1 cellular context compared by ENCODE assay signal in the genomic region with DNA sequence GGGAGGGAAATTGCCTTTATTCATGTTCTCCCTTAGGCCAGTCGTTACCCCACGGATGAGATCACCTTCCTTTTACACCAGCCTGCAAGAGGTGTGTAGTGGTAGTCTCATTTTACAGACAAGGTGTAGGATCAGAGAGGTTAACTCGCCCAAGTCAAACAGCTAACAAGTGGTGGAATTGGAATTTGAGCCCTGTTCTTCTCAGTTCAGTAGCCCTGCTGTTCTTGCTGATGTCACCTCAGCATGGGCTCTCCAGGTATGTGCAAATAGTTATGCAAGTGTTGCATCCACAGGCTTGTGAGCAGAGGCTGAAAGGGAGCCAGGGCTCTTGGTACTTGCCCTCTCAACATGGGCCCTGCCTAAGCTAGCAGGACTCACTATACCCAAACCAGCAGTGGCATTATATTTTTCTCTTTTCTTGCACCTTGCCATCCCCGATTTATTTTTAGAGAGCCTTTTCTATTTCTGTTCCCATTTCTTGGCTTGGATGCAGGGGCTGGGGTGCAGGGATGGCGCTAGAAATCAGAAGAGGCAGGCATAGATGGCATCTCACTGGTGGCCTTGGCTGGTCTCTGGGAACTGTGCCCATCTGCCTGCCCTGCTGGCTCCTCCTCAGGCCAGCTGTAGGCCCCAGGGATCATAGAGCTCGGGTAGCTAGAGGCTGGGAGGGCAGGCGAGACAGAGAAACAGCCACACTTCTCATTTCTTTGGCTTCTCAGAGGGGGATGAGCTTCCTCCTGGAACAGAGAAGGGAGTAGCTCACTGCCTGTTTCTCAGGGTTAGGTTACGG.
A peak's percentile ranks its signal among the peaks of the same experiment; 100 is the strongest.
TF ChIP-seq lines count a peak whose summit lies in the region.

No MANE protein-coding gene starts in this region.

TF ChIP-seq in HepG2, 621 proteins besides CTCF, POLR2A, EP300 and RAD21 (continued from another document and continues in another):
- TF ChIP-seq HNF4G (IDR thresholded peaks at IDR 0.05; ENCODE audit: borderline replicate concordance, low read depth, low read length) (peak; percentile 93; the same call in 1 of the 2 replicates), HNF4G (CRISPR knock-in tag; IDR thresholded peaks at IDR 0.05; ENCODE audit: borderline replicate concordance, low read depth) (peak; percentile 90; the same call in 1 of the 2 replicates), TARDBP (CRISPR knock-in tag; IDR thresholded peaks at IDR 0.05) (peak; percentile 70), ZNF784 (CRISPR knock-in tag; IDR thresholded peaks at IDR 0.05; ENCODE audit: borderline replicate concordance) (peak; percentile 22), ZNF224 (CRISPR knock-in tag; IDR thresholded peaks at IDR 0.05) (no peak), YEATS2 (CRISPR knock-in tag; IDR thresholded peaks at IDR 0.05; ENCODE audit: borderline replicate concordance) (peak; percentile 56; the same call in 1 of the 2 replicates), ATF1 (CRISPR knock-in tag; IDR thresholded peaks at IDR 0.05) (peak; percentile 55), ZBTB40 (IDR thresholded peaks at IDR 0.05) (no peak), ZBTB40 (CRISPR knock-in tag; IDR thresholded peaks at IDR 0.05) (no peak), ZNF383 (CRISPR knock-in tag; IDR thresholded peaks at IDR 0.05; ENCODE audit: borderline replicate concordance) (peak; percentile 80; the same call in 1 of the 2 replicates), CEBPZ (IDR thresholded peaks at IDR 0.05; ENCODE audit: low read length) (no peak), ZNF317 (CRISPR knock-in tag; IDR thresholded peaks at IDR 0.05) (no peak), RARG (CRISPR knock-in tag; IDR thresholded peaks at IDR 0.05; ENCODE audit: low read depth) (0 out of 2 replicates have a peak, but pooled peaks have one; percentile 29), ARHGAP35 (CRISPR knock-in tag; IDR thresholded peaks at IDR 0.05; ENCODE audit: borderline replicate concordance) (no peak)
- TF ChIP-seq, protein P1, sequence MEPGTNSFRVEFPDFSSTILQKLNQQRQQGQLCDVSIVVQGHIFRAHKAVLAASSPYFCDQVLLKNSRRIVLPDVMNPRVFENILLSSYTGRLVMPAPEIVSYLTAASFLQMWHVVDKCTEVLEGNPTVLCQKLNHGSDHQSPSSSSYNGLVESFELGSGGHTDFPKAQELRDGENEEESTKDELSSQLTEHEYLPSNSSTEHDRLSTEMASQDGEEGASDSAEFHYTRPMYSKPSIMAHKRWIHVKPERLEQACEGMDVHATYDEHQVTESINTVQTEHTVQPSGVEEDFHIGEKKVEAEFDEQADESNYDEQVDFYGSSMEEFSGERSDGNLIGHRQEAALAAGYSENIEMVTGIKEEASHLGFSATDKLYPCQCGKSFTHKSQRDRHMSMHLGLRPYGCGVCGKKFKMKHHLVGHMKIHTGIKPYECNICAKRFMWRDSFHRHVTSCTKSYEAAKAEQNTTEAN (CRISPR knock-in tag; conservative IDR thresholded peaks at IDR 0.05): peak; percentile 78
- TF ChIP-seq, protein P2, sequence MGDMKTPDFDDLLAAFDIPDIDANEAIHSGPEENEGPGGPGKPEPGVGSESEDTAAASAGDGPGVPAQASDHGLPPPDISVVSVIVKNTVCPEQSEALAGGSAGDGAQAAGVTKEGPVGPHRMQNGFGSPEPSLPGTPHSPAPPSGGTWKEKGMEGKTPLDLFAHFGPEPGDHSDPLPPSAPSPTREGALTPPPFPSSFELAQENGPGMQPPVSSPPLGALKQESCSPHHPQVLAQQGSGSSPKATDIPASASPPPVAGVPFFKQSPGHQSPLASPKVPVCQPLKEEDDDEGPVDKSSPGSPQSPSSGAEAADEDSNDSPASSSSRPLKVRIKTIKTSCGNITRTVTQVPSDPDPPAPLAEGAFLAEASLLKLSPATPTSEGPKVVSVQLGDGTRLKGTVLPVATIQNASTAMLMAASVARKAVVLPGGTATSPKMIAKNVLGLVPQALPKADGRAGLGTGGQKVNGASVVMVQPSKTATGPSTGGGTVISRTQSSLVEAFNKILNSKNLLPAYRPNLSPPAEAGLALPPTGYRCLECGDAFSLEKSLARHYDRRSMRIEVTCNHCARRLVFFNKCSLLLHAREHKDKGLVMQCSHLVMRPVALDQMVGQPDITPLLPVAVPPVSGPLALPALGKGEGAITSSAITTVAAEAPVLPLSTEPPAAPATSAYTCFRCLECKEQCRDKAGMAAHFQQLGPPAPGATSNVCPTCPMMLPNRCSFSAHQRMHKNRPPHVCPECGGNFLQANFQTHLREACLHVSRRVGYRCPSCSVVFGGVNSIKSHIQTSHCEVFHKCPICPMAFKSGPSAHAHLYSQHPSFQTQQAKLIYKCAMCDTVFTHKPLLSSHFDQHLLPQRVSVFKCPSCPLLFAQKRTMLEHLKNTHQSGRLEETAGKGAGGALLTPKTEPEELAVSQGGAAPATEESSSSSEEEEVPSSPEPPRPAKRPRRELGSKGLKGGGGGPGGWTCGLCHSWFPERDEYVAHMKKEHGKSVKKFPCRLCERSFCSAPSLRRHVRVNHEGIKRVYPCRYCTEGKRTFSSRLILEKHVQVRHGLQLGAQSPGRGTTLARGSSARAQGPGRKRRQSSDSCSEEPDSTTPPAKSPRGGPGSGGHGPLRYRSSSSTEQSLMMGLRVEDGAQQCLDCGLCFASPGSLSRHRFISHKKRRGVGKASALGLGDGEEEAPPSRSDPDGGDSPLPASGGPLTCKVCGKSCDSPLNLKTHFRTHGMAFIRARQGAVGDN (CRISPR knock-in tag; IDR thresholded peaks at IDR 0.05): peak; percentile 56
